In genomic region chr4:2849267-2850140, GRCh38 we compare ENCODE assay signal across 1 cellular context.
TF ChIP-seq lines count a peak whose summit lies in the region.

No MANE protein-coding gene starts in this region.

TF ChIP-seq in IMR-90, 13 proteins besides CTCF, POLR2A, EP300 and RAD21:
- TF ChIP-seq CEBPB (IDR thresholded peaks at IDR 0.05; ENCODE audit: low read depth, low read length), result no peak
- TF ChIP-seq FOS (IDR thresholded peaks at IDR 0.05; ENCODE audit: low read depth, low read length), result no peak
- no peak for TF ChIP-seq MXI1 (IDR thresholded peaks at IDR 0.05; ENCODE audit: borderline replicate concordance, low read depth, low read length)
- TF ChIP-seq NFE2L2 (IDR thresholded peaks at IDR 0.05; ENCODE audit: low read depth, low read length), result no peak
- no peak for TF ChIP-seq USF2 (IDR thresholded peaks at IDR 0.05; ENCODE audit: low read depth, low read length)
- no peak for TF ChIP-seq RCOR1 (IDR thresholded peaks at IDR 0.05; ENCODE audit: insufficient replicate concordance, low read length)
- TF ChIP-seq BHLHE40 (IDR thresholded peaks at IDR 0.05; ENCODE audit: low read depth, low read length), result no peak
- no peak for TF ChIP-seq MAFK (IDR thresholded peaks at IDR 0.05; ENCODE audit: low read depth, low read length)
- TF ChIP-seq SMC3 (IDR thresholded peaks at IDR 0.05; ENCODE audit: low read depth, low read length), result no peak
- TF ChIP-seq CHD1 (IDR thresholded peaks at IDR 0.05; ENCODE audit: low read depth, low read length), result no peak
